Comparison of ENCODE assay signal across 5 cellular contexts in the genomic region with DNA sequence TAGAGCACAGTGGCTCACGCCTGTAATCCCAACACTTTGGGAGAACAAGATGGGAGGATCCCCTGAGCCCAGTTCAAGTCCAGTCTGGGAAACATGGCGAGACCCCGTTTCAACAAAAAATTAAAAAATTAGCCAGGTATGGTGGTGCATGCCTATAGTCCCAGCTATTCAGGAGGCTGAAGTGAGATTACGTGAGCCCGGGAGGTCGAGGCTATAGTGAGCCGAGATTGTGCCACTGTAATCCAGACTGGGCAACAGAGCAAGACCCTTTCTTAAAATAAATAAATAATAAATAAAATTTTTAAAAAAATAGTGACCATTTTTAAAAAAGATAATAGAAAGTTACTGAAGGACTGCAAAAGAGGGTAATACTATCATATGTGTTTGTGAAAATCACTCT.
"Had no signal": no experiment of that assay in that cellular context is flagged by ENCODE, and none has a peak within 500 bp of the region (broad histone marks: within the 10 kb centered on the region; RNA-seq: fewer than 3 reads in every experiment).

No MANE protein-coding gene starts in this region.

- DNase-seq: GDM1, GF-D8 had no signal

- H3K4me3 ChIP-seq: GM12878 had no signal

- ATAC-seq: GM12878 had no signal

- FAIRE-seq: G401.6, GM12878, GM19239 had no signal
